24 cellular contexts compared by ENCODE assay signal in the genomic region with DNA sequence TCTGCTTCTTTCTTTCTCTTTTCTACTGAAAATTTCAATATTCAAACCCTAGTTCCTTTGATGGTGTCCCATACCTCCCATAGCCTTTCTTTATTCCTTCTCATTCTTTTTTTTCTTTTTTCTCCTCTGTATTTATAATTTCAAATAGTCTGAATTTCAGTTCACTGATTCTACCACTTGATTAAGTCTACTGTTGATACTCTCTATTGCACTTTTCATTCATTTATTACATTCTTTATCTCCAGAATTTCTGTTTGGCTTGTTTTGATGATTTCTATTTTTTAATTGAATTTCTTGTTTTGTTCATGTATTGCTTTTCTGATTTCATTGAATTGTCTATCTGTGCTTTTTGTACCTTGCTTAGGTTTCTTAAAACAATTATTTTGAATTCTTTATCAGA.
"Had no signal": no experiment of that assay in that cellular context is flagged by ENCODE, and none has a peak within 500 bp of the region (broad histone marks: within the 10 kb centered on the region; RNA-seq: fewer than 3 reads in every experiment).

No MANE protein-coding gene starts in this region.

- H3K4me3 Mint-ChIP-seq: immature natural killer cell; naive thymus-derived CD8-positive, alpha-beta T cell; nephron progenitor cell; neural progenitor cell; stimulated activated naive B cell treated with anti-CD40 and anti-IgM and Interleukin-4, amounts not matched to agents 10 μg/mL and 1 μg/mL and 100 μg/mL, for 72 hours; stimulated activated naive CD8-positive, alpha-beta T cell treated with anti-CD3 and anti-CD28 coated beads, Interleukin-15, Interleukin-2, amounts not matched to agents 100 ng/mL and 50 ng/mL, for 24 hours had no signal

- H3K27me3 Mint-ChIP-seq: progenitor cell of endocrine pancreas; stimulated activated naive B cell treated with anti-CD40 and anti-IgM and Interleukin-4, amounts not matched to agents 10 μg/mL and 1 μg/mL and 100 μg/mL, for 72 hours; stimulated activated naive CD8-positive, alpha-beta T cell treated with anti-CD3 and anti-CD28 coated beads, Interleukin-15, Interleukin-2, amounts not matched to agents 100 ng/mL and 50 ng/mL, for 24 hours had no signal

- FAIRE-seq: urothelium cell line had no signal

- H3K27ac Mint-ChIP-seq: immature natural killer cell; naive thymus-derived CD8-positive, alpha-beta T cell; nephron progenitor cell; neural progenitor cell; progenitor cell of endocrine pancreas; stimulated activated naive B cell treated with anti-CD40 and anti-IgM and Interleukin-4, amounts not matched to agents 10 μg/mL and 1 μg/mL and 100 μg/mL, for 72 hours; stimulated activated naive CD8-positive, alpha-beta T cell treated with anti-CD3 and anti-CD28 coated beads, Interleukin-15, Interleukin-2, amounts not matched to agents 100 ng/mL and 50 ng/mL, for 24 hours had no signal

- DNase-seq: hypothalamus; immature natural killer cell; kidney; left colon; left lung; lower lobe of right lung; mammary epithelial cell; mesenchymal stem cell; naive thymus-derived CD8-positive, alpha-beta T cell; nephron progenitor cell; occipital lobe; ovary; stimulated activated CD4-positive, alpha-beta T cell treated with anti-CD3 and anti-CD28 coated beads, Interleukin-12 subunit alpha, Interleukin-12 subunit beta, amount 100 ng/mL, for 4 hours; stimulated activated CD4-positive, alpha-beta T cell treated with anti-CD3 and anti-CD28 coated beads, Interleukin-15, amount 100 ng/mL, for 24 hours; stimulated activated CD4-positive, alpha-beta T cell treated with anti-CD3 and anti-CD28 coated beads, Interleukin-2, amount 100 ng/mL, for 24 hours; stimulated activated CD4-positive, alpha-beta T cell treated with anti-CD3 and anti-CD28 coated beads, Interleukin-4, amount 100 ng/mL, for 1 hour; stimulated activated naive B cell treated with anti-CD40 and anti-IgM and Interleukin-4, amounts not matched to agents 10 μg/mL and 1 μg/mL and 100 μg/mL, for 72 hours; tibial artery; trophoblast cell; upper lobe of right lung had no signal

- H3K4me1 Mint-ChIP-seq: immature natural killer cell; naive thymus-derived CD8-positive, alpha-beta T cell; nephron progenitor cell; neural progenitor cell; stimulated activated naive B cell treated with anti-CD40 and anti-IgM and Interleukin-4, amounts not matched to agents 10 μg/mL and 1 μg/mL and 100 μg/mL, for 72 hours had no signal
